In genomic region chr11:126355324-126355925, GRCh38 we compare ENCODE assay signal across 1 cellular context.
TF ChIP-seq lines count a peak whose summit lies in the region.

Gene ST3GAL4, plus strand, starts transcription at chr11:126355686. Its CDS starts 50,470 bp downstream, at chr11:126406156.

TF ChIP-seq in K562, 482 proteins besides CTCF, POLR2A, EP300 and RAD21 (continued from another document and continues in another):
- TF ChIP-seq ARID3B (CRISPR knock-in tag; IDR thresholded peaks at IDR 0.05; ENCODE audit: borderline replicate concordance) (no peak), MCM7 (IDR thresholded peaks at IDR 0.05) (no peak), EZH2 (IDR thresholded peaks at IDR 0.05; ENCODE audit: borderline replicate concordance, low read depth, low read length) (no peak), ATF1 (CRISPR knock-in tag; IDR thresholded peaks at IDR 0.05) (no peak), ATF1 (tag; IDR thresholded peaks at IDR 0.05) (no peak), RBM39 (optimal IDR thresholded peaks at IDR 0.05; ENCODE audit: low read depth, low read length) (no peak), CLOCK (CRISPR knock-in tag; IDR thresholded peaks at IDR 0.05; ENCODE audit: borderline replicate concordance) (no peak), REST (CRISPR knock-in tag; IDR thresholded peaks at IDR 0.05; ENCODE audit: low read depth) (no peak), TRIM24 (IDR thresholded peaks at IDR 0.05) (no peak), ETV1 (tag; conservative IDR thresholded peaks at IDR 0.05; ENCODE audit: low read depth) (no peak), ZNF347 (CRISPR knock-in tag; IDR thresholded peaks at IDR 0.05; ENCODE audit: low read depth) (no peak), NR1H2 (CRISPR knock-in tag; IDR thresholded peaks at IDR 0.05) (no peak), FOXK1 (CRISPR knock-in tag; IDR thresholded peaks at IDR 0.05; ENCODE audit: borderline replicate concordance) (no peak), ZNF561 (CRISPR knock-in tag; conservative IDR thresholded peaks at IDR 0.05) (no peak), HDAC6 (IDR thresholded peaks at IDR 0.05; ENCODE audit: low read depth, low read length) (no peak), MTA2 (IDR thresholded peaks at IDR 0.05; ENCODE audit: low read depth) (no peak), MCM2 (IDR thresholded peaks at IDR 0.05; ENCODE audit: low read depth) (no peak), SRSF1 (IDR thresholded peaks at IDR 0.05; ENCODE audit: low read depth, low read length) (no peak), CUX1 (CRISPR knock-in tag; IDR thresholded peaks at IDR 0.05) (no peak), E2F1 (CRISPR knock-in tag; IDR thresholded peaks at IDR 0.05) (no peak), SRSF7 (optimal IDR thresholded peaks at IDR 0.05; ENCODE audit: low read depth, low read length) (no peak), ZNF785 (CRISPR knock-in tag; IDR thresholded peaks at IDR 0.05) (no peak), CTCFL (IDR thresholded peaks at IDR 0.05; ENCODE audit: borderline replicate concordance, insufficient read depth, low read depth, low read length, poor library complexity, severe bottlenecking) (peak; percentile 52), HCFC1 (IDR thresholded peaks at IDR 0.05; ENCODE audit: low read depth, low read length) (no peak), MITF (IDR thresholded peaks at IDR 0.05) (no peak), FUS (optimal IDR thresholded peaks at IDR 0.05; ENCODE audit: low read depth, low read length) (no peak), SMC3 (conservative IDR thresholded peaks at IDR 0.05; ENCODE audit: insufficient read depth, low read depth, low read length) (no peak), SMAD4 (CRISPR knock-in tag; conservative IDR thresholded peaks at IDR 0.05) (0 out of 2 replicates have a peak, but pooled peaks have one; percentile 7), GTF2B (IDR thresholded peaks at IDR 0.05; ENCODE audit: extremely low read depth, insufficient read length) (no peak), SNIP1 (IDR thresholded peaks at IDR 0.05; ENCODE audit: low read depth) (no peak), NR2C2 (CRISPR knock-in tag; IDR thresholded peaks at IDR 0.05) (no peak), NR2C2 (tag; IDR thresholded peaks at IDR 0.05) (no peak), MYNN (IDR thresholded peaks at IDR 0.05) (no peak), MYNN (CRISPR knock-in tag; IDR thresholded peaks at IDR 0.05) (no peak), ZMIZ1 (IDR thresholded peaks at IDR 0.05; ENCODE audit: low read depth in 2 of 2, low read length in 2 of 2) (no peak), USF1 (CRISPR knock-in tag; IDR thresholded peaks at IDR 0.05) (no peak)
